Comparison of ENCODE assay signal across 9 cellular contexts in the genomic region with DNA sequence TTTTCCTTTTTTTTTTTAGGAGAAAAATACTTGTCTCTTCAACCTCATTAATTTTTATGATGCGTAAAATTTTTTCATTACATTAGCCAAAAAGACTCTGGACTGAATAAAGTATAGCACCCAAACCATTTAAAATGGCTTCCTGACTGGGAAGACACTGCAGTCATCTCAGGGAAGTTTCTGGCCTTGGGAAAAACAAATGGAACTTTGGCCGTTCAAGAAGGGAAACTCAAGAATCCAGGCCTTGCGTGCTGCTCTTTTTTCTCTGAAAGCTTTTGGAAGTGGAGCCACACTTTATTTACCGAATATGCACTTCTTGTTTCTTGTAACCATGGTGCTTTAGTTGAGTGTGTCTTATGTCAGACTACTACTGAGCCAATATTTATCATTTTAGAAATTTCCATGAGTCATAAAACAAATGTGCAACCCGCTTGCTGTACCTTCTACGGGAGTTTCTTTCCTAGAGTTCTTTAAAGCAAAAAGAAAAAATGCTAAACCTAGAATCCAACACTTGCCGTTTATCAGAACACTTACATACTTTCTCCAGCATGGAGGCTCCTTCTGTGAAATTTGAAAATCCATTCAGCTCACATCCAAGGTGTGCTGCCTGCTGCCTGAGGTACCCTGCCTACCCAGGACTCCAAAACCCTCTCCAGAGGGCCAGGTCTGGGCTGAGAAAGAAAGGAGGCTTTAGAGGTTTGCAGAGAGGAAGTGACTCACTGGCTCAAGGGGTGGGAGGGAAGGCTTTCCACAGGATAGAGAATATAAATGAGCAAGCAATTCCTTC. TPM values are rescaled to one million over a fixed set of nuclear protein-coding genes. Genes with fewer than 3 reads are reported as not detected.
DNase-seq lines count a peak whose midpoint lies in the region; ATAC-seq, FAIRE-seq and TF ChIP-seq lines count a peak whose summit lies in the region.
"Had no signal": no experiment of that assay in that cellular context is flagged by ENCODE, and none has a peak within 500 bp of the region (broad histone marks: within the 10 kb centered on the region; RNA-seq: fewer than 3 reads in every experiment).

No MANE protein-coding gene starts in this region.

- TF ChIP-seq CTCF in choroid plexus epithelial cell (conservative IDR thresholded peaks at IDR 0.05; ENCODE audit: low read depth, low read length) (no peak), lower lobe of right lung (IDR thresholded peaks at IDR 0.05) (no peak)

- no peak overlapping the region for H3K27ac Mint-ChIP-seq in activated CD8-positive, alpha-beta memory T cell treated with anti-CD3 and anti-CD28 coated beads, Interleukin-2, amount 10 ng/mL, durations not matched to agents 7 days and 5 days

- intact Hi-C loops in lower lobe of right lung (cut with DNase I) = no loop called here

- H3K9me3 Mint-ChIP-seq in activated CD8-positive, alpha-beta memory T cell treated with anti-CD3 and anti-CD28 coated beads, Interleukin-2, amount 10 ng/mL, durations not matched to agents 7 days and 5 days (ENCODE audit: low read depth) = no peaks in the 10 kb centered on the region

- FAIRE-seq in RCC 7860 (lab: Jason Lieb, UNC) = peak; percentile 79
- FAIRE-seq: colon had no signal

- H3K36me3 ChIP-seq in lower lobe of right lung = no peaks in the 10 kb centered on the region
- H3K36me3 ChIP-seq in urinary bladder (ENCODE audit: insufficient read depth) = no peaks in the 10 kb centered on the region

- no peaks in the 10 kb centered on the region for H3K27me3 ChIP-seq in lower lobe of right lung (ENCODE audit: low read depth)

- H3K9me3 ChIP-seq in lower lobe of right lung = no peaks in the 10 kb centered on the region

- WGBS in urinary bladder = 16% methylated on average over 7 of the region's 7 CpGs

- DNase-seq in activated CD8-positive, alpha-beta memory T cell treated with anti-CD3 and anti-CD28 coated beads, Interleukin-2, amount 10 ng/mL, durations not matched to agents 7 days and 5 days = peak; percentile 42
- DNase-seq in activated CD8-positive, alpha-beta memory T cell treated with anti-CD3 and anti-CD28 coated beads, Interleukin-2, amount 50 U/mL, for 48 hours = no peak
- peak; percentile 85 for DNase-seq in RCC 7860 (ENCODE audit: low spot score)
- DNase-seq in choroid plexus epithelial cell (ENCODE audit: low read depth) = peak; percentile 92
- DNase-seq in lower lobe of right lung = no peak
- no peak for DNase-seq in cerebellum (ENCODE audit: low spot score)

- H3K36me3 Mint-ChIP-seq in activated CD8-positive, alpha-beta memory T cell treated with anti-CD3 and anti-CD28 coated beads, Interleukin-2, amount 10 ng/mL, durations not matched to agents 7 days and 5 days = no peaks in the 10 kb centered on the region

- H3K27ac ChIP-seq in lower lobe of right lung = peak overlapping the region; percentile 82
- peak overlapping the region; percentile 94 for H3K27ac ChIP-seq in urinary bladder (ENCODE audit: low read depth)

- H3K4me3 ChIP-seq in choroid plexus epithelial cell (ENCODE audit: low read depth, low read length) (peak overlapping the region; percentile 33), lower lobe of right lung (no peak overlapping the region), urinary bladder (ENCODE audit: low read depth, low read length) (no peak overlapping the region)

- H3K27me3 Mint-ChIP-seq in activated CD8-positive, alpha-beta memory T cell treated with anti-CD3 and anti-CD28 coated beads, Interleukin-2, amount 10 ng/mL, durations not matched to agents 7 days and 5 days = peaks cover 3% of the 10 kb centered on the region

- CTCF ChIA-PET in activated CD8-positive, alpha-beta memory T cell treated with anti-CD3 and anti-CD28 coated beads, Interleukin-2, amount 10 ng/mL, durations not matched to agents 7 days and 5 days (lab: Charles Lee) = interaction anchor here (1.3 to 2.8 kb wide), 2 partner anchors 13 to 15 kb away, joined by 5 to 13 read pairs; a partner anchor contains a TSS

- ATAC-seq in activated CD8-positive, alpha-beta memory T cell treated with anti-CD3 and anti-CD28 coated beads, Interleukin-2, amount 10 ng/mL, durations not matched to agents 7 days and 5 days = peak; percentile 83
- ATAC-seq in lower lobe of right lung = peak; percentile 86 to 87
- no peak for ATAC-seq in GM18498 (IDR thresholded peaks at IDR 0.05; ENCODE audit: unreplicated experiment)

- H3K4me1 ChIP-seq in lower lobe of right lung (peaks cover 36% of the 10 kb centered on the region), urinary bladder (ENCODE audit: insufficient read depth) (peaks cover 2% of the 10 kb centered on the region)

- H3K4me1 Mint-ChIP-seq in activated CD8-positive, alpha-beta memory T cell treated with anti-CD3 and anti-CD28 coated beads, Interleukin-2, amount 10 ng/mL, durations not matched to agents 7 days and 5 days = peaks cover 24% of the 10 kb centered on the region

- no peak overlapping the region for H3K4me3 Mint-ChIP-seq in activated CD8-positive, alpha-beta memory T cell treated with anti-CD3 and anti-CD28 coated beads, Interleukin-2, amount 10 ng/mL, durations not matched to agents 7 days and 5 days

RNA-seq across cellular contexts. Expression of a gene that starts 11.5 kb away (rescaled TPM):
- 10 to 100 TPM; 55.8 to 78.3 TPM for total RNA-seq in activated CD8-positive, alpha-beta memory T cell treated with anti-CD3 and anti-CD28 coated beads, Interleukin-2, amount 10 ng/mL, durations not matched to agents 7 days and 5 days
- total RNA-seq in lower lobe of right lung (347 TPM), urinary bladder (589 TPM), cerebellum (116 TPM)
- polyA plus RNA-seq in urinary bladder = 2,115 TPM

RNA-seq across cellular contexts. Expression of a gene that starts 27.2 kb away (rescaled TPM):
- 1 to 10 TPM; 1.7 to 3.2 TPM for total RNA-seq in activated CD8-positive, alpha-beta memory T cell treated with anti-CD3 and anti-CD28 coated beads, Interleukin-2, amount 10 ng/mL, durations not matched to agents 7 days and 5 days
- total RNA-seq in lower lobe of right lung (2.4 TPM), urinary bladder (3.3 TPM), cerebellum (1.5 TPM)
- 2.0 TPM for polyA plus RNA-seq in urinary bladder

Comparison
In these comparisons a context has a peak if more than half of its experiments do, and no peak if none do; other contexts are left out.
1. DNase-seq: peak in activated CD8-positive, alpha-beta memory T cell treated with anti-CD3 and anti-CD28 coated beads, Interleukin-2, amount 10 ng/mL, durations not matched to agents 7 days and 5 days (single experiment), RCC 7860 (single experiment) and choroid plexus epithelial cell (single experiment); none in activated CD8-positive, alpha-beta memory T cell treated with anti-CD3 and anti-CD28 coated beads, Interleukin-2, amount 50 U/mL, for 48 hours (single experiment), lower lobe of right lung (single experiment) and cerebellum (single experiment).